In the genomic region with DNA sequence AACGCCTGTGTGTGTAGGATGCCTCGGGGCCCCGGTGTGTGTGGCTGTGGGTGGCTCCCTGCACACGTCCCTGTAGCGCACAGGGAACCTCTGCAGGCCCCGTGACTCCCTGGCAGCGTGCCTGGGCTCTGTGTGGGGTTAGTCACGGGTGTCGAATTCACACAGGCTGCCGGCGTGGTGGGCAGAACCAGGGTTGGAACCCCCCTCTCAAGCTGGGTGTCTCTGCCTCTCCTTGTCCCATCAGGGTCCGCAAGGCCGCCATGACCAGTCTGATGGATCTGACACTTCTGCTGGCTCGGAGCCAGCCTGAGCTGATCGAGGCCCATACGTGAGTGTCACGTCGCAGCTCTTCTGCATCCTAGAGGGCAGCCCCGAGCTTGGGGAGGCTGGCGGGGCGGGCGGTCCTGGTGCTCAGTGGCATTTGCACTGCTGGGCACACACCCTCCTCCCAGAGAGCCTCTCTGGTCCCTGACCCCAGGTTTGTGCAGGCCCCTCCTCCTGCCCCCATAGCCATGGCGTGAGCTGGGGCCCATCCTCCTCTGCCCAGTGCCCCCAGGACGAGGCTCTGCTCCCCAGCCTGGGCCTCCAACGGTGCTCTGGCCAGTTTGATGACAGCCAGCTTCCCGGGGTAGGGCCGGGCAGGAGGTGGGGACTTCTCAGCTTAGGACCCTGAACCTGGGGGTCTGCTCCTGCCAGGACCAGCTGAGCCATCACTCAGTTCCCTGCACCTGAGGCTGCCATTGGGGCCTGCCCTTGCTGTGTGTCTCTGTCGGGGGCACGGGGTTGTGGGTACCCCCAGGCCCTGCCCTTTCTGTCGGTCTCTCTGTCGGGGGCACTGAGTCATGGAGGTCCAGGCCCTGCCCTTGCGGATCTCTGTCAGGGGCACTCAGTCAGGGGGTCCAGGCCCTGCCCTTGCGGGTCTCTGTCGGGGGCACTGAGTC, we compare ENCODE assay signal across 15 cellular contexts.
"Had no signal": no experiment of that assay in that cellular context is flagged by ENCODE, and none has a peak within 500 bp of the region (broad histone marks: within the 10 kb centered on the region; RNA-seq: fewer than 3 reads in every experiment).

No MANE protein-coding gene starts in this region.

- H3K27ac ChIP-seq: cardiac muscle cell, epithelial cell of prostate, gastroesophageal sphincter, skin epidermis, transverse colon, VCaP had no signal

- H3K4me1 ChIP-seq: transverse colon had no signal

- H3K4me3 Mint-ChIP-seq: activated CD4-positive, alpha-beta memory T cell treated with anti-CD3 and anti-CD28 coated beads, Interleukin-2, amount 10 ng/mL, durations not matched to agents 7 days and 5 days; activated CD4-positive, alpha-beta T cell treated with anti-CD3 and anti-CD28 coated beads for 36 hours; dendritic cell treated with granulocyte-macrophage colony-stimulating factor and Interleukin-4, amounts not matched to agents 40 ng/mL and 50 ng/mL, for 4 days; effector memory CD8-positive, alpha-beta T cell; nephron progenitor cell had no signal

- H3K4me3 ChIP-seq: cardiac muscle cell, gastroesophageal sphincter, skin epidermis, transverse colon had no signal

- H3K9me3 ChIP-seq: gastroesophageal sphincter, SK-N-SH, transverse colon had no signal

- H3K27me3 Mint-ChIP-seq: activated CD4-positive, alpha-beta memory T cell treated with anti-CD3 and anti-CD28 coated beads, Interleukin-2, amount 10 ng/mL, durations not matched to agents 7 days and 5 days; activated CD4-positive, alpha-beta T cell treated with anti-CD3 and anti-CD28 coated beads for 36 hours; dendritic cell treated with granulocyte-macrophage colony-stimulating factor and Interleukin-4, amounts not matched to agents 40 ng/mL and 50 ng/mL, for 4 days; effector memory CD8-positive, alpha-beta T cell had no signal

- DNase-seq: activated CD4-positive, alpha-beta memory T cell treated with anti-CD3 and anti-CD28 coated beads, Interleukin-2, amount 10 ng/mL, durations not matched to agents 7 days and 5 days; activated CD4-positive, alpha-beta T cell treated with anti-CD3 and anti-CD28 coated beads for 36 hours; activated naive CD4-positive, alpha-beta T cell; activated T-cell treated with anti-CD3 and anti-CD28 coated beads, Interleukin-2, amount 50 U/mL, for 48 hours; effector memory CD8-positive, alpha-beta T cell; nephron progenitor cell; SK-N-SH; T-helper 1 cell; transverse colon had no signal

- H3K9me3 Mint-ChIP-seq: activated CD4-positive, alpha-beta memory T cell treated with anti-CD3 and anti-CD28 coated beads, Interleukin-2, amount 10 ng/mL, durations not matched to agents 7 days and 5 days; dendritic cell treated with granulocyte-macrophage colony-stimulating factor and Interleukin-4, amounts not matched to agents 40 ng/mL and 50 ng/mL, for 4 days; effector memory CD8-positive, alpha-beta T cell; nephron progenitor cell had no signal

- H3K9ac ChIP-seq: SK-N-SH had no signal

- H3K4me1 Mint-ChIP-seq: activated CD4-positive, alpha-beta memory T cell treated with anti-CD3 and anti-CD28 coated beads, Interleukin-2, amount 10 ng/mL, durations not matched to agents 7 days and 5 days; activated CD4-positive, alpha-beta T cell treated with anti-CD3 and anti-CD28 coated beads for 36 hours had no signal

- H3K27me3 ChIP-seq: cardiac muscle cell, gastroesophageal sphincter, transverse colon had no signal

- ATAC-seq: activated CD4-positive, alpha-beta T cell treated with anti-CD3 and anti-CD28 coated beads for 36 hours; effector memory CD8-positive, alpha-beta T cell; gastroesophageal sphincter had no signal

- H3K27ac Mint-ChIP-seq: activated CD4-positive, alpha-beta memory T cell treated with anti-CD3 and anti-CD28 coated beads, Interleukin-2, amount 10 ng/mL, durations not matched to agents 7 days and 5 days; activated CD4-positive, alpha-beta T cell treated with anti-CD3 and anti-CD28 coated beads for 36 hours; dendritic cell treated with granulocyte-macrophage colony-stimulating factor and Interleukin-4, amounts not matched to agents 40 ng/mL and 50 ng/mL, for 4 days; nephron progenitor cell had no signal

- H3K4me2 ChIP-seq: SK-N-SH had no signal
